ENCODE assay signal across 8 cellular contexts in genomic region chr10:24518981-24519597, GRCh38.
DNase-seq lines count a peak whose midpoint lies in the region; ATAC-seq lines count a peak whose summit lies in the region.

No MANE protein-coding gene starts in this region.

- H3K4me3 Mint-ChIP-seq in T-helper 1 cell treated with Interleukin-12 subunit alpha and Interleukin-12 subunit beta and Interleukin-4 antibody, amounts not matched to agents 30 μg/mL and 1 μg/mL, for 36 hours: peak overlapping the region; percentile 16
- no peak overlapping the region for H3K4me3 Mint-ChIP-seq in stimulated activated naive B cell treated with anti-CD40 and anti-IgM and Interleukin-4, amounts not matched to agents 10 μg/mL and 1 μg/mL and 100 μg/mL, for 72 hours

- H3K9me3 Mint-ChIP-seq in T-helper 1 cell treated with Interleukin-12 subunit alpha and Interleukin-12 subunit beta and Interleukin-4 antibody, amounts not matched to agents 30 μg/mL and 1 μg/mL, for 36 hours: no peaks in the 10 kb centered on the region
- peaks cover 0 to 2% of the 10 kb centered on the region in 2 donors for H3K9me3 Mint-ChIP-seq in stimulated activated naive B cell treated with anti-CD40 and anti-IgM and Interleukin-4, amounts not matched to agents 10 μg/mL and 1 μg/mL and 100 μg/mL, for 72 hours

- peaks cover 13% of the 10 kb centered on the region for H3K4me1 Mint-ChIP-seq in T-helper 1 cell treated with Interleukin-12 subunit alpha and Interleukin-12 subunit beta and Interleukin-4 antibody, amounts not matched to agents 30 μg/mL and 1 μg/mL, for 36 hours (ENCODE audit: low read depth)
- H3K4me1 Mint-ChIP-seq in stimulated activated naive B cell treated with anti-CD40 and anti-IgM and Interleukin-4, amounts not matched to agents 10 μg/mL and 1 μg/mL and 100 μg/mL, for 72 hours: peaks cover 0 to 7% of the 10 kb centered on the region in 2 donors

- no peaks in the 10 kb centered on the region for H3K27me3 Mint-ChIP-seq in T-helper 1 cell treated with Interleukin-12 subunit alpha and Interleukin-12 subunit beta and Interleukin-4 antibody, amounts not matched to agents 30 μg/mL and 1 μg/mL, for 36 hours (ENCODE audit: low read depth)
- peaks cover 15 to 16% of the 10 kb centered on the region in 2 donors for H3K27me3 Mint-ChIP-seq in stimulated activated naive B cell treated with anti-CD40 and anti-IgM and Interleukin-4, amounts not matched to agents 10 μg/mL and 1 μg/mL and 100 μg/mL, for 72 hours

- DNase-seq in NCI-H345 (lab: John Stamatoyannopoulos, UW) (peak; percentile 20), NCI-H345 treated with DMSO at 0.1 percent for 48 hours (lab: John Stamatoyannopoulos, UW; ENCODE audit: unreplicated experiment) (no peak), Kasumi-1 (lab: John Stamatoyannopoulos, UW) (peak; percentile 61 to 82), cerebellum (ENCODE audit: low spot score) (peak; percentile 55), kidney tubule cell (ENCODE audit: low spot score) (peak; percentile 58)
- peak; percentile 68 for DNase-seq in stimulated activated CD8-positive, alpha-beta memory T cell treated with anti-CD3 and anti-CD28 coated beads, Interleukin-4, amount 100 ng/mL, for 48 hours
- no peak for DNase-seq in stimulated activated naive B cell treated with anti-CD40 and anti-IgM and Interleukin-4, amounts not matched to agents 10 μg/mL and 1 μg/mL and 100 μg/mL, for 72 hours

- ATAC-seq in stimulated activated naive B cell treated with anti-CD40 and anti-IgM and Interleukin-4, amounts not matched to agents 10 μg/mL and 1 μg/mL and 100 μg/mL, for 72 hours (replicated peaks): no peak

- no peak overlapping the region for H3K27ac Mint-ChIP-seq in T-helper 1 cell treated with Interleukin-12 subunit alpha and Interleukin-12 subunit beta and Interleukin-4 antibody, amounts not matched to agents 30 μg/mL and 1 μg/mL, for 36 hours
- no peak overlapping the region for H3K27ac Mint-ChIP-seq in stimulated activated naive B cell treated with anti-CD40 and anti-IgM and Interleukin-4, amounts not matched to agents 10 μg/mL and 1 μg/mL and 100 μg/mL, for 72 hours

- H3K36me3 Mint-ChIP-seq in T-helper 1 cell treated with Interleukin-12 subunit alpha and Interleukin-12 subunit beta and Interleukin-4 antibody, amounts not matched to agents 30 μg/mL and 1 μg/mL, for 36 hours (ENCODE audit: low read depth): peaks cover 2% of the 10 kb centered on the region
- no peaks in the 10 kb centered on the region for H3K36me3 Mint-ChIP-seq in stimulated activated naive B cell treated with anti-CD40 and anti-IgM and Interleukin-4, amounts not matched to agents 10 μg/mL and 1 μg/mL and 100 μg/mL, for 72 hours

Comparison
In these comparisons a context has a peak if more than half of its experiments do, and no peak if none do; other contexts are left out.
1. DNase-seq: peak in NCI-H345 (single experiment), Kasumi-1 (2 of 2), cerebellum (single experiment), kidney tubule cell (single experiment) and stimulated activated CD8-positive, alpha-beta memory T cell treated with anti-CD3 and anti-CD28 coated beads, Interleukin-4, amount 100 ng/mL, for 48 hours (single experiment); none in NCI-H345 treated with DMSO at 0.1 percent for 48 hours (single experiment) and stimulated activated naive B cell treated with anti-CD40 and anti-IgM and Interleukin-4, amounts not matched to agents 10 μg/mL and 1 μg/mL and 100 μg/mL, for 72 hours (single experiment).